Comparison of ENCODE assay signal across 1 cellular context in the genomic region with DNA sequence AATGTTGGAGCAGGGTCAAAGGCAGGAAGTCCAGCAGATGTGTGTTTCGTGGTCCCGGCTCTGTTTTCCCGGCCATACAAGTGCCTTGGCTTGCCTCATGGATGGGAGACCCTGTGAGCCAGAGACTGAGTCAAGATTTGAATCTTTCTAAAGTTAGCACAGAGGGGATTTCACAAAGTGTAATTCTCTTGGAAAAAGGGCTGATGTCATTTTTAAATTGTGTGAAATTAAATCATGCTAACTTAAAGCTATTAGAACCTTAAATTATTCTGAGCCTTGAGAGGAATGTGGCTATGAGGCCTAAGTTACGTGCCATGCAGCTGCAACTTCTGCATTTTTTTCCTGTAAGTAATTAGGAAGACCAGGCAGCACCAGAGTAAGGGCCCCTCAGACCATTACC.
TF ChIP-seq lines count a peak whose summit lies in the region.

No MANE protein-coding gene starts in this region.

TF ChIP-seq in SK-N-SH, 30 proteins besides CTCF, POLR2A, EP300 and RAD21 (continued from another document):
- TF ChIP-seq REST (IDR thresholded peaks at IDR 0.05; ENCODE audit: low read depth, low read length) (no peak), EZH2phosphoT487 (IDR thresholded peaks at IDR 0.05; ENCODE audit: borderline replicate concordance, low read depth) (no peak), GABPA (IDR thresholded peaks at IDR 0.05; ENCODE audit: low read depth) (no peak), TCF12 (IDR thresholded peaks at IDR 0.05) (no peak), RCOR1 (IDR thresholded peaks at IDR 0.05; ENCODE audit: low read length) (no peak), TAF1 (IDR thresholded peaks at IDR 0.05; ENCODE audit: borderline replicate concordance, low read depth, low read length) (no peak), RXRA (IDR thresholded peaks at IDR 0.05; ENCODE audit: borderline replicate concordance, low read depth) (no peak), RFX5 (IDR thresholded peaks at IDR 0.05; ENCODE audit: low read length) (no peak), MEF2A (IDR thresholded peaks at IDR 0.05; ENCODE audit: borderline replicate concordance, low read depth) (no peak), SMC3 (IDR thresholded peaks at IDR 0.05; ENCODE audit: low read depth, low read length) (no peak)
TF ChIP-seq in SK-N-SH: peak in this region for 0.
